In the genomic region with DNA sequence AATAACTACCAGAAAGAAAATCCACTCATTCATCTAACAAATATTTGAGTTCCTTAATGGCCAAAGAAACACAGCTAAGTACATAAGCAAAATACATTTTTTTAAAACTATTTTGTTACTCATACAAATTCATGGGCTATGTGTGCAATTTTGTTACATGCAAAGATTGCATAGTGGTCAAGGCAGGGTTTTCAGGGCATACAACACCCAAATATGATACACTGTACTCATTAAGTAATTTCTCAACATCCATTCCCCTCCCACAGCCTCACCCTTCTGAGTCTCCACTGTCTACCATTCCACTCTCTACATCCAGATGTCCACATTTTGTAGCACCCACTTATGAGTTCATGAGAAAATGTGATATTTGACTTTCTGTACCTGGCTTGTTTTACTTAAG, we compare ENCODE assay signal across 31 cellular contexts.
"Had no signal": no experiment of that assay in that cellular context is flagged by ENCODE, and none has a peak within 500 bp of the region (broad histone marks: within the 10 kb centered on the region; RNA-seq: fewer than 3 reads in every experiment).

No MANE protein-coding gene starts in this region.

- H3K4me3 Mint-ChIP-seq: activated CD4-positive, alpha-beta memory T cell treated with anti-CD3 and anti-CD28 coated beads for 36 hours; activated CD4-positive, alpha-beta T cell treated with anti-CD3 and anti-CD28 coated beads, Interleukin-2, amount 10 ng/mL, durations not matched to agents 24 days and 14 days; activated naive CD4-positive, alpha-beta T cell treated with anti-CD3 and anti-CD28 coated beads, Interleukin-2, amount 10 ng/mL, durations not matched to agents 7 days and 5 days; activated naive CD8-positive, alpha-beta T cell treated with anti-CD3 and anti-CD28 coated beads, Interleukin-2, amount 10 ng/mL, durations not matched to agents 7 days and 5 days; activated T-cell treated with anti-CD3 and anti-CD28 coated beads, Interleukin-2, amount 50 U/mL, for 24 hours; central memory CD8-positive, alpha-beta T cell; memory B cell; naive thymus-derived CD4-positive, alpha-beta T cell; stimulated activated effector memory CD8-positive, alpha-beta T cell treated with anti-CD3 and anti-CD28 coated beads, Interleukin-12 subunit alpha, Interleukin-12 subunit beta, amount 100 ng/mL, for 72 hours; stimulated activated naive CD8-positive, alpha-beta T cell treated with anti-CD3 and anti-CD28 coated beads, Interleukin-15, Interleukin-2, amounts not matched to agents 100 ng/mL and 50 ng/mL, for 24 hours; T-helper 1 cell treated with Interleukin-12 subunit alpha and Interleukin-12 subunit beta and Interleukin-4 antibody, amounts not matched to agents 30 μg/mL and 1 μg/mL, for 36 hours had no signal

- H3K9me3 ChIP-seq: gastroesophageal sphincter, pancreas, prostate gland, thyroid gland, upper lobe of right lung had no signal

- H3K27me3 Mint-ChIP-seq: activated CD4-positive, alpha-beta memory T cell treated with anti-CD3 and anti-CD28 coated beads for 36 hours; activated CD4-positive, alpha-beta T cell treated with anti-CD3 and anti-CD28 coated beads, Interleukin-2, amount 10 ng/mL, durations not matched to agents 24 days and 14 days; activated naive CD4-positive, alpha-beta T cell treated with anti-CD3 and anti-CD28 coated beads, Interleukin-2, amount 10 ng/mL, durations not matched to agents 7 days and 5 days; activated naive CD8-positive, alpha-beta T cell treated with anti-CD3 and anti-CD28 coated beads, Interleukin-2, amount 10 ng/mL, durations not matched to agents 7 days and 5 days; central memory CD8-positive, alpha-beta T cell; memory B cell; naive thymus-derived CD4-positive, alpha-beta T cell; stimulated activated naive CD8-positive, alpha-beta T cell treated with anti-CD3 and anti-CD28 coated beads, Interleukin-15, Interleukin-2, amounts not matched to agents 100 ng/mL and 50 ng/mL, for 24 hours had no signal

- H3K27me3 ChIP-seq: gastroesophageal sphincter, pancreas, thyroid gland, upper lobe of right lung had no signal

- H3K27ac Mint-ChIP-seq: activated CD4-positive, alpha-beta memory T cell treated with anti-CD3 and anti-CD28 coated beads for 36 hours; activated CD4-positive, alpha-beta T cell treated with anti-CD3 and anti-CD28 coated beads, Interleukin-2, amount 10 ng/mL, durations not matched to agents 24 days and 14 days; activated naive CD8-positive, alpha-beta T cell treated with anti-CD3 and anti-CD28 coated beads, Interleukin-2, amount 10 ng/mL, durations not matched to agents 7 days and 5 days; activated T-cell treated with anti-CD3 and anti-CD28 coated beads, Interleukin-2, amount 50 U/mL, for 24 hours; memory B cell; stimulated activated effector memory CD8-positive, alpha-beta T cell treated with anti-CD3 and anti-CD28 coated beads, Interleukin-12 subunit alpha, Interleukin-12 subunit beta, amount 100 ng/mL, for 72 hours; stimulated activated naive CD8-positive, alpha-beta T cell treated with anti-CD3 and anti-CD28 coated beads, Interleukin-15, Interleukin-2, amounts not matched to agents 100 ng/mL and 50 ng/mL, for 24 hours; T-helper 1 cell treated with Interleukin-12 subunit alpha and Interleukin-12 subunit beta and Interleukin-4 antibody, amounts not matched to agents 30 μg/mL and 1 μg/mL, for 36 hours had no signal

- DNase-seq: activated CD4-positive, alpha-beta memory T cell treated with anti-CD3 and anti-CD28 coated beads for 36 hours; activated CD4-positive, alpha-beta T cell treated with anti-CD3 and anti-CD28 coated beads, Interleukin-2, amount 10 ng/mL, durations not matched to agents 24 days and 14 days; activated CD4-positive, CD25-positive, alpha-beta regulatory T cell treated with anti-CD3 and anti-CD28 coated beads, Interleukin-2, amount 50 U/mL, for 72 hours; activated CD8-positive, alpha-beta memory T cell treated with anti-CD3 and anti-CD28 coated beads, Interleukin-2, amount 50 U/mL, for 48 hours; activated gamma-delta T cell; activated naive CD4-positive, alpha-beta T cell treated with anti-CD3 and anti-CD28 coated beads, Interleukin-2, amount 10 ng/mL, durations not matched to agents 7 days and 5 days; activated naive CD8-positive, alpha-beta T cell treated with anti-CD3 and anti-CD28 coated beads, Interleukin-2, amount 10 ng/mL, durations not matched to agents 7 days and 5 days; activated T-cell treated with anti-CD3 and anti-CD28 coated beads, Interleukin-2, amount 50 U/mL, for 24 hours; amygdala; dermis blood vessel endothelial cell; effector CD4-positive, alpha-beta T cell; hippocampal formation; midbrain; naive thymus-derived CD4-positive, alpha-beta T cell; pancreas; retina; small intestine; stimulated activated CD4-positive, alpha-beta T cell treated with anti-CD3 and anti-CD28 coated beads, Interleukin-4, amount 100 ng/mL, for 24 hours; substantia nigra; T1000; thyroid gland; upper lobe of right lung had no signal

- ATAC-seq: gastroesophageal sphincter; naive thymus-derived CD4-positive, alpha-beta T cell; pancreas; sciatic nerve; stimulated activated effector memory CD8-positive, alpha-beta T cell treated with anti-CD3 and anti-CD28 coated beads, Interleukin-12 subunit alpha, Interleukin-12 subunit beta, amount 100 ng/mL, for 72 hours; upper lobe of right lung had no signal

- H3K9me3 Mint-ChIP-seq: stimulated activated effector memory CD8-positive, alpha-beta T cell treated with anti-CD3 and anti-CD28 coated beads, Interleukin-12 subunit alpha, Interleukin-12 subunit beta, amount 100 ng/mL, for 72 hours had no signal

- H3K4me1 Mint-ChIP-seq: memory B cell had no signal

- H3K27ac ChIP-seq: epithelial cell of prostate, gastroesophageal sphincter, pancreas, prostate gland, thyroid gland, upper lobe of right lung had no signal

- H3K4me3 ChIP-seq: gastroesophageal sphincter, pancreas, prostate gland, thyroid gland, upper lobe of right lung had no signal

- H3K4me1 ChIP-seq: gastroesophageal sphincter, pancreas, prostate gland, thyroid gland, upper lobe of right lung had no signal

- H3K36me3 ChIP-seq: gastroesophageal sphincter, pancreas, prostate gland, thyroid gland, upper lobe of right lung had no signal
